ENCODE assay signal across 8 cellular contexts in genomic region chr10:38365917-38366316, GRCh38.
DNase-seq lines count a peak whose midpoint lies in the region; ATAC-seq and TF ChIP-seq lines count a peak whose summit lies in the region.
"Not testable (repeated sequence)": the region's sequence is repeated elsewhere in the genome, so short reads cannot be mapped to it uniquely, and the experiment has no call there.

No MANE protein-coding gene starts in this region.

- POLR2A ChIA-PET in A673 (lab: Charles Lee; ENCODE audit: low non-redundant PET), result not testable (repeated sequence)

- CTCF ChIA-PET in A673 (lab: Charles Lee), result interaction anchor here (0.9 to 1.1 kb wide), 2 partner anchors 389 to 611 kb away, joined by 3 to 4 read pairs; partner anchors contain the start of gene ZNF25

- DNase-seq in A673 (ENCODE audit: low spot score) (peak; percentile 37), GF-D8 (lab: John Stamatoyannopoulos, UW) (peak; percentile 0), H4 (ENCODE audit: low spot score) (peak; percentile 10), astrocyte of the hippocampus (ENCODE audit: low read depth, low spot score) (peak; percentile 19), naive B cell (peak; percentile 20)
- DNase-seq in Peyer's patch, result not testable (repeated sequence)

- not testable (repeated sequence) for H3K36me3 Mint-ChIP-seq in naive B cell

- H3K27ac Mint-ChIP-seq in naive B cell, result peak overlapping the region in 1 of 6 donors; percentile 44

- H4K20me1 ChIP-seq in Loucy (ENCODE audit: insufficient read depth, low read length, poor library complexity, severe bottlenecking), result peaks cover 10% of the 10 kb centered on the region

- 45 to 58% methylated on average over 4 to 5 of the region's 5 CpGs for WGBS in gastroesophageal sphincter (ENCODE audit: low coverage in 1 of 2), 2 donors

- BruUV-seq in A673 (replicated peaks; lab: Mats Ljungman, UMichigan), result not testable (repeated sequence)

- peaks cover 13% of the 10 kb centered on the region; the same call in 1 of the 2 replicates for H3K79me2 ChIP-seq in Loucy (ENCODE audit: insufficient read depth, low read length)

- not testable (repeated sequence) for H3K27me3 Mint-ChIP-seq in naive B cell

- peaks cover 29% of the 10 kb centered on the region for H3K36me3 ChIP-seq in A673 (ENCODE audit: insufficient read depth, low read length, poor library complexity, severe bottlenecking)
- peaks cover 25% of the 10 kb centered on the region; the same call in 1 of the 2 replicates for H3K36me3 ChIP-seq in Loucy (ENCODE audit: insufficient read depth, low read length)
- peaks cover 0 to 14% (median 0%) of the 10 kb centered on the region in 3 donors for H3K36me3 ChIP-seq in Peyer's patch
- H3K36me3 ChIP-seq in gastroesophageal sphincter, result peaks cover 0 to 61% of the 10 kb centered on the region in 2 donors

- not testable (repeated sequence) for H3K4me2 ChIP-seq in Loucy (ENCODE audit: low read depth, low read length, poor library complexity, severe bottlenecking)

- not testable (repeated sequence) for H3K4me3 Mint-ChIP-seq in naive B cell

- H2AFZ ChIP-seq in Loucy (ENCODE audit: low read length), result not testable (repeated sequence)

- H3K4me3 ChIP-seq in A673 (ENCODE audit: low read depth, low read length, poor library complexity, severe bottlenecking); Loucy (ENCODE audit: low read length, poor library complexity, severe bottlenecking); Peyer's patch; gastroesophageal sphincter: not testable (repeated sequence)

- not testable (repeated sequence) for H3K9me2 ChIP-seq in Loucy (replicated peaks; ENCODE audit: low read depth, low read length)

- not testable (repeated sequence) for H3K27me3 ChIP-seq in A673 (replicated peaks; ENCODE audit: insufficient read depth, low read depth, low read length, poor library complexity); Loucy (ENCODE audit: insufficient read depth, low read length, poor library complexity, severe bottlenecking); Peyer's patch; gastroesophageal sphincter

- H3K9me3 Mint-ChIP-seq in naive B cell, result not testable (repeated sequence)

- not testable (repeated sequence) for H3K4me1 Mint-ChIP-seq in naive B cell

- intact Hi-C loops in A673 (cut with micrococcal nuclease; ENCODE audit: unreplicated experiment), result loop anchor here (10.0 kb wide), 1 partner anchor 391 kb away; the partner anchor contains the start of gene ZNF25

- not testable (repeated sequence) for TF ChIP-seq EP300 in gastroesophageal sphincter (IDR thresholded peaks at IDR 0.05)

- H3K27ac ChIP-seq in A673 (ENCODE audit: low read depth, low read length, poor library complexity, severe bottlenecking); Peyer's patch; gastroesophageal sphincter: not testable (repeated sequence)

- H3F3A ChIP-seq in Loucy (ENCODE audit: low read depth), result not testable (repeated sequence)

- H3K9me3 ChIP-seq in A673 (ENCODE audit: low read depth, low read length, poor library complexity, severe bottlenecking); Loucy (ENCODE audit: insufficient read depth, low read depth, low read length); Peyer's patch; gastroesophageal sphincter: not testable (repeated sequence)

- not testable (repeated sequence) for TF ChIP-seq POLR2A in Peyer's patch (IDR thresholded peaks at IDR 0.05); gastroesophageal sphincter (IDR thresholded peaks at IDR 0.05)

- ATAC-seq in gastroesophageal sphincter, result not testable (repeated sequence)
- ATAC-seq in naive B cell (ENCODE audit: low read depth in 2 of 2), result peak; percentile 37 to 40

- not testable (repeated sequence) for H3K9ac ChIP-seq in Loucy (ENCODE audit: low read depth, low read length, poor library complexity, severe bottlenecking)

- TF ChIP-seq CTCF in A673 (conservative IDR thresholded peaks at IDR 0.05; ENCODE audit: low read depth, low read length) (peak; percentile 48), Loucy (conservative IDR thresholded peaks at IDR 0.05; ENCODE audit: low read length) (peak; percentile 49), Peyer's patch (IDR thresholded peaks at IDR 0.05) (peak in 4 of 6 experiments; percentile 15 to 55 (median 46)), gastroesophageal sphincter (IDR thresholded peaks at IDR 0.05) (peak in 3 of 4 experiments; percentile 13 to 27 (median 20))

- not testable (repeated sequence) for H3K4me1 ChIP-seq in A673 (ENCODE audit: insufficient read depth, low read length, poor library complexity, severe bottlenecking); Loucy (ENCODE audit: insufficient read depth, low read length, poor library complexity, severe bottlenecking); Peyer's patch; gastroesophageal sphincter
